ENCODE assay signal across 1 cellular context in the genomic region with DNA sequence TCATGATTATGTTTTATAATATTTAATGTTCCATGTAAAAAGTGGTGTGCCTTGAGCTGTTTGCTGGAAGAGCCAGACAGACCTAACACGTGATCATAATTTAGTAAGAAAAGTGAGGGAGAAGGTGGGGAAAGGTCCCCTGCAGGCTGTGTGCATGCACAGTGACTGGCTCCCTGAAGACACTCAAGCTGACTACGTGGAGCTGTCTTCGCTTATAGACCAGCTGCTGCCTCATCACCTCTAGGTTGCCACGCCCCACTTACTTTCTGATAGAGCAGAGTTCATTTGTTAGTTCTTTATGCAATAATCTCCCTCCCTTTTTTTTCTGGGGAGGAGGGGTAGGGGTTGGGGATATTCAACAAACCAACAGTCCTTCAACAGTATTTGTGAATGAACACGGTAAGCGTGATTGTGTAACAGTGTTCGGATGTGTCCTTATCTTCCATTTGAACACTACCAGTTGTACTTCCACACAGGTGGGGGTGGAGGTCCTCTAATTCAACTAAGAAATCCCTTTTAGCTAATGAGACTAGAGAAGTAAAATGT.
TF ChIP-seq lines count a peak whose summit lies in the region.

No MANE protein-coding gene starts in this region.

TF ChIP-seq in HepG2, 621 proteins besides CTCF, POLR2A, EP300 and RAD21 (continued from another document):
- TF ChIP-seq, protein P1, sequence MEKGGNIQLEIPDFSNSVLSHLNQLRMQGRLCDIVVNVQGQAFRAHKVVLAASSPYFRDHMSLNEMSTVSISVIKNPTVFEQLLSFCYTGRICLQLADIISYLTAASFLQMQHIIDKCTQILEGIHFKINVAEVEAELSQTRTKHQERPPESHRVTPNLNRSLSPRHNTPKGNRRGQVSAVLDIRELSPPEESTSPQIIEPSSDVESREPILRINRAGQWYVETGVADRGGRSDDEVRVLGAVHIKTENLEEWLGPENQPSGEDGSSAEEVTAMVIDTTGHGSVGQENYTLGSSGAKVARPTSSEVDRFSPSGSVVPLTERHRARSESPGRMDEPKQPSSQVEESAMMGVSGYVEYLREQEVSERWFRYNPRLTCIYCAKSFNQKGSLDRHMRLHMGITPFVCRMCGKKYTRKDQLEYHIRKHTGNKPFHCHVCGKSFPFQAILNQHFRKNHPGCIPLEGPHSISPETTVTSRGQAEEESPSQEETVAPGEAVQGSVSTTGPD (CRISPR knock-in tag; IDR thresholded peaks at IDR 0.05) = no peak
- no peak for TF ChIP-seq GABPA (IDR thresholded peaks at IDR 0.05; ENCODE audit: low read depth, low read length)
- TF ChIP-seq GABPA (CRISPR knock-in tag; IDR thresholded peaks at IDR 0.05; ENCODE audit: low read depth) = no peak
- TF ChIP-seq, protein P2, sequence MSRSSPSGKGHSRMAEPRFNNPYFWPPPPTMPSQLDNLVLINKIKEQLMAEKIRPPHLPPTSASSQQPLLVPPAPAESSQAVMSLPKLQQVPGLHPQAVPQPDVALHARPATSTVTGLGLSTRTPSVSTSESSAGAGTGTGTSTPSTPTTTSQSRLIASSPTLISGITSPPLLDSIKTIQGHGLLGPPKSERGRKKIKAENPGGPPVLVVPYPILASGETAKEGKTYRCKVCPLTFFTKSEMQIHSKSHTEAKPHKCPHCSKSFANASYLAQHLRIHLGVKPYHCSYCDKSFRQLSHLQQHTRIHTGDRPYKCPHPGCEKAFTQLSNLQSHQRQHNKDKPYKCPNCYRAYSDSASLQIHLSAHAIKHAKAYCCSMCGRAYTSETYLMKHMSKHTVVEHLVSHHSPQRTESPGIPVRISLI (CRISPR knock-in tag; IDR thresholded peaks at IDR 0.05; ENCODE audit: borderline replicate concordance) = no peak
- TF ChIP-seq ZNF564 (CRISPR knock-in tag; IDR thresholded peaks at IDR 0.05) = no peak
- TF ChIP-seq, protein P3, sequence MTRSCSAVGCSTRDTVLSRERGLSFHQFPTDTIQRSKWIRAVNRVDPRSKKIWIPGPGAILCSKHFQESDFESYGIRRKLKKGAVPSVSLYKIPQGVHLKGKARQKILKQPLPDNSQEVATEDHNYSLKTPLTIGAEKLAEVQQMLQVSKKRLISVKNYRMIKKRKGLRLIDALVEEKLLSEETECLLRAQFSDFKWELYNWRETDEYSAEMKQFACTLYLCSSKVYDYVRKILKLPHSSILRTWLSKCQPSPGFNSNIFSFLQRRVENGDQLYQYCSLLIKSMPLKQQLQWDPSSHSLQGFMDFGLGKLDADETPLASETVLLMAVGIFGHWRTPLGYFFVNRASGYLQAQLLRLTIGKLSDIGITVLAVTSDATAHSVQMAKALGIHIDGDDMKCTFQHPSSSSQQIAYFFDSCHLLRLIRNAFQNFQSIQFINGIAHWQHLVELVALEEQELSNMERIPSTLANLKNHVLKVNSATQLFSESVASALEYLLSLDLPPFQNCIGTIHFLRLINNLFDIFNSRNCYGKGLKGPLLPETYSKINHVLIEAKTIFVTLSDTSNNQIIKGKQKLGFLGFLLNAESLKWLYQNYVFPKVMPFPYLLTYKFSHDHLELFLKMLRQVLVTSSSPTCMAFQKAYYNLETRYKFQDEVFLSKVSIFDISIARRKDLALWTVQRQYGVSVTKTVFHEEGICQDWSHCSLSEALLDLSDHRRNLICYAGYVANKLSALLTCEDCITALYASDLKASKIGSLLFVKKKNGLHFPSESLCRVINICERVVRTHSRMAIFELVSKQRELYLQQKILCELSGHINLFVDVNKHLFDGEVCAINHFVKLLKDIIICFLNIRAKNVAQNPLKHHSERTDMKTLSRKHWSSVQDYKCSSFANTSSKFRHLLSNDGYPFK (CRISPR knock-in tag; IDR thresholded peaks at IDR 0.05; ENCODE audit: borderline replicate concordance) = no peak
- TF ChIP-seq, protein P4, sequence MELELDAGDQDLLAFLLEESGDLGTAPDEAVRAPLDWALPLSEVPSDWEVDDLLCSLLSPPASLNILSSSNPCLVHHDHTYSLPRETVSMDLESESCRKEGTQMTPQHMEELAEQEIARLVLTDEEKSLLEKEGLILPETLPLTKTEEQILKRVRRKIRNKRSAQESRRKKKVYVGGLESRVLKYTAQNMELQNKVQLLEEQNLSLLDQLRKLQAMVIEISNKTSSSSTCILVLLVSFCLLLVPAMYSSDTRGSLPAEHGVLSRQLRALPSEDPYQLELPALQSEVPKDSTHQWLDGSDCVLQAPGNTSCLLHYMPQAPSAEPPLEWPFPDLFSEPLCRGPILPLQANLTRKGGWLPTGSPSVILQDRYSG (CRISPR knock-in tag; IDR thresholded peaks at IDR 0.05) = no peak
- TF ChIP-seq ZNF441 (CRISPR knock-in tag; IDR thresholded peaks at IDR 0.05; ENCODE audit: borderline replicate concordance) = no peak
